In genomic region chr1:173122344-173122880, GRCh38 we compare ENCODE assay signal across 11 cellular contexts.
DNase-seq lines count a peak whose midpoint lies in the region; ATAC-seq and TF ChIP-seq lines count a peak whose summit lies in the region.
"Had no signal": no experiment of that assay in that cellular context is flagged by ENCODE, and none has a peak within 500 bp of the region (broad histone marks: within the 10 kb centered on the region; RNA-seq: fewer than 3 reads in every experiment).

No MANE protein-coding gene starts in this region.

- 31 to 42% (median 39%) methylated on average over 2 of the region's 2 CpGs for WGBS in stomach, 5 donors

- ATAC-seq in left lung (peak; percentile 11), GM19467 (IDR thresholded peaks at IDR 0.05; ENCODE audit: unreplicated experiment) (no peak), GM21526 (IDR thresholded peaks at IDR 0.05; ENCODE audit: low FRiP score, unreplicated experiment) (no peak)

- TF ChIP-seq POLR2A in stomach (IDR thresholded peaks at IDR 0.05): no peak

- peaks cover 14% of the 10 kb centered on the region for H3K4me1 ChIP-seq in HUES48 (ENCODE audit: control insufficient read depth, insufficient read depth, low read length)
- H3K4me1 ChIP-seq in left lung: peaks cover 13 to 23% of the 10 kb centered on the region in 2 donors
- H3K4me1 ChIP-seq in stomach: peaks cover 16 to 26% (median 23%) of the 10 kb centered on the region in 4 donors
- H3K4me1 ChIP-seq in BE2C: no peaks in the 10 kb centered on the region; the same call in 1 of the 2 replicates

- H3K9me3 ChIP-seq in HUES48 (ENCODE audit: control insufficient read depth, insufficient read depth, low read length) (no peaks in the 10 kb centered on the region), left lung (no peaks in the 10 kb centered on the region), stomach (no peaks in the 10 kb centered on the region), BE2C (no peaks in the 10 kb centered on the region)

- TF ChIP-seq CTCF in brain microvascular endothelial cell (IDR thresholded peaks at IDR 0.05; ENCODE audit: low read depth, low read length, missing control alignments) (no peak), left lung (IDR thresholded peaks at IDR 0.05) (no peak), stomach (IDR thresholded peaks at IDR 0.05) (no peak), BE2C (IDR thresholded peaks at IDR 0.05; ENCODE audit: low read depth, low read length) (no peak)

- no peaks in the 10 kb centered on the region for H3K27me3 ChIP-seq in HUES48 (ENCODE audit: control insufficient read depth, insufficient read depth, low read length)
- H3K27me3 ChIP-seq in brain microvascular endothelial cell (replicated peaks): no peaks in the 10 kb centered on the region
- no peaks in the 10 kb centered on the region for H3K27me3 ChIP-seq in left lung
- H3K27me3 ChIP-seq in stomach: no peaks in the 10 kb centered on the region
- H3K27me3 ChIP-seq in BE2C: no peaks in the 10 kb centered on the region

- H3K27ac ChIP-seq in HUES48 (ENCODE audit: low read depth, low read length) (peak overlapping the region; percentile 73), brain microvascular endothelial cell (peak overlapping the region; percentile 62), left lung (peak overlapping the region; percentile 88 to 89), stomach (peak overlapping the region; percentile 74 to 95 (median 89))

- no peak for TF ChIP-seq EP300 in stomach (IDR thresholded peaks at IDR 0.05)

- H3K36me3 ChIP-seq in HUES48 (ENCODE audit: control insufficient read depth, insufficient read depth, low read length) (no peaks in the 10 kb centered on the region), brain microvascular endothelial cell (replicated peaks) (no peaks in the 10 kb centered on the region), left lung (no peaks in the 10 kb centered on the region), stomach (no peaks in the 10 kb centered on the region), BE2C (no peaks in the 10 kb centered on the region)

- H3K9ac ChIP-seq in HUES48 (ENCODE audit: low read depth, low read length): no peak overlapping the region

- DNase-seq in brain microvascular endothelial cell (no peak), left lung (no peak), stomach (no peak), BE2C (no peak)
- DNase-seq in effector CD4-positive, alpha-beta T cell: no peak
- DNase-seq: activated CD4-positive, alpha-beta T cell treated with anti-CD3 and anti-CD28 coated beads, Interleukin-2, amount 50 U/mL, for 4 hours; effector CD8-positive, alpha-beta T cell; NCI-H2171 had no signal

- intact Hi-C loops in left lung (cut with DNase I): no loop called here
- intact Hi-C loops in stomach (cut with DNase I; ENCODE audit: low total_unique reads): no loop called here

- H3K4me3 ChIP-seq in HUES48 (ENCODE audit: low read depth, low read length) (no peak overlapping the region), brain microvascular endothelial cell (ENCODE audit: low read depth, low read length) (no peak overlapping the region), left lung (peak overlapping the region in 1 of 2 donors; percentile 19), stomach (peak overlapping the region; percentile 13 to 27 (median 25)), BE2C (ENCODE audit: low read depth, low read length) (no peak overlapping the region; the same call in 1 of the 2 replicates)

- in situ Hi-C loops in brain microvascular endothelial cell (cut with HindIII; ENCODE audit: low pct_ligation_motif_present, low sequenced_read_pairs): no loop called here

Comparison
In these comparisons a context has a peak if more than half of its experiments do, and no peak if none do; other contexts are left out.
1. H3K4me3 ChIP-seq: peak in stomach (4 of 4); none in HUES48 (single experiment), brain microvascular endothelial cell (single experiment) and BE2C (single experiment).
2. Peak in every context shown above with its lines, with median percentiles within 50 percentile points of each other: H3K27ac ChIP-seq.